In genomic region chr1:109282497-109282951, GRCh38 we compare ENCODE assay signal across 1 cellular context.
TF ChIP-seq lines count a peak whose summit lies in the region.

No MANE protein-coding gene starts in this region.

TF ChIP-seq in H1, 55 proteins besides CTCF, POLR2A, EP300 and RAD21:
- no peak for TF ChIP-seq CREB1 (IDR thresholded peaks at IDR 0.05)
- no peak for TF ChIP-seq TAF7 (optimal IDR thresholded peaks at IDR 0.05; ENCODE audit: borderline replicate concordance, low read depth, low read length)
- no peak for TF ChIP-seq KDM1A (IDR thresholded peaks at IDR 0.05; ENCODE audit: borderline replicate concordance, low read length)
- TF ChIP-seq SP2 (IDR thresholded peaks at IDR 0.05; ENCODE audit: low read length): no peak
- no peak for TF ChIP-seq YY1 (IDR thresholded peaks at IDR 0.05; ENCODE audit: low read depth, low read length)
- no peak for TF ChIP-seq BCL11A (IDR thresholded peaks at IDR 0.05; ENCODE audit: low read depth in 2 of 2, low read length in 2 of 2)
- TF ChIP-seq SIN3A (conservative IDR thresholded peaks at IDR 0.05 in 1 of 2, IDR thresholded peaks at IDR 0.05 in 1 of 2; ENCODE audit: low read depth in 1 of 2, low read length in 2 of 2): no peak
- TF ChIP-seq TCF12 (IDR thresholded peaks at IDR 0.05; ENCODE audit: low read depth, low read length): no peak
- TF ChIP-seq CTBP2 (IDR thresholded peaks at IDR 0.05; ENCODE audit: borderline replicate concordance, insufficient read depth, insufficient read length, low read length): no peak
- no peak for TF ChIP-seq BRCA1 (IDR thresholded peaks at IDR 0.05; ENCODE audit: low read depth, low read length)
- TF ChIP-seq EGR1 (IDR thresholded peaks at IDR 0.05; ENCODE audit: borderline replicate concordance, low read depth, low read length): no peak
- TF ChIP-seq RFX5 (IDR thresholded peaks at IDR 0.05; ENCODE audit: borderline replicate concordance, low read depth, low read length): no peak
- no peak for TF ChIP-seq ZNF274 (IDR thresholded peaks at IDR 0.05; ENCODE audit: borderline replicate concordance, extremely low read depth, low read length)
- TF ChIP-seq GABPA (IDR thresholded peaks at IDR 0.05; ENCODE audit: borderline replicate concordance, insufficient read depth, low read length): no peak
- no peak for TF ChIP-seq ATF3 (IDR thresholded peaks at IDR 0.05; ENCODE audit: insufficient read depth, low read depth, low read length)
- TF ChIP-seq MAFK (IDR thresholded peaks at IDR 0.05; ENCODE audit: low read depth, low read length): no peak
